12 cellular contexts compared by ENCODE assay signal in the genomic region with DNA sequence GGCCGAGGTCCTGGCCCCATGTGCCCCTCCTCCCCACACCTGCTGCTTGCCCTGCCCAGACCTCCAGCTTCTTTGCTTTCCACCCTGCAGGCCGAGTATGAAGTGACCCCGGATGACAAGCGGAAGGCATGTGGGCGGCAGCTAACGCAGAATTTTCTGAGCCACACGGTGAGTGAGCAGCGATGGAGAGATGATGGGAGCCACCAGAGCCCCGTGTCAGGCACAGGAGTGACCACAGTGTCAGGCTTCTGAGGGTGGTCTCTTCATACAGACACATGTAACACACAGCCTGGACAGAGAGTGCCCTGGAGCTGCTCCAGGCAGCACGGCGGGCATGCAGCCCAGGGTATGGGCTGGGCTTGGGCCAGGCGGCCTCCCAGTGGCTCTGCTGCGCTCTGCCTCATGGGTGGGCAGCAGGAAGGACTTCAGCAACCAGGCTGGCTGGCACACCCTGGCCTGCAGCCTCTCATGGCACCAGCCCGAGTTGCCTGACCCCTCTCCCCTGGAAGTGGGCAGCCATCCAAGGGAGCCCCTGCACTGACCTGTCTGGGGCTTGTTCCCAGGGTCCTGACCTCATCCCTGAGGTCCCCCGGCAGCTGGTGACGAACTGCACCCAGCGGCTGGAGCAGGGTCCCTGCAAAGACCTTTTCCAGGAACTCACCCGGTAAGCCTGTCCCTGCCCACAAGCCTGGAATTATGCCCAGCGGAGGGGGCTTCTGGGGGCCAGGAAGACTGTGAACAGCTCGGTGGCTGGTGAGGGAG. TPM values are rescaled to one million over a fixed set of nuclear protein-coding genes. Genes with fewer than 3 reads are reported as not detected.
DNase-seq lines count a peak whose midpoint lies in the region; ATAC-seq and TF ChIP-seq lines count a peak whose summit lies in the region.
"Had no signal": no experiment of that assay in that cellular context is flagged by ENCODE, and none has a peak within 500 bp of the region (broad histone marks: within the 10 kb centered on the region; RNA-seq: fewer than 3 reads in every experiment).

No MANE protein-coding gene starts in this region.

- H3K4me3 ChIP-seq in esophagus muscularis mucosa, result no peak overlapping the region
- H3K4me3 ChIP-seq: tibial artery had no signal

- no peak for TF ChIP-seq EP300 in esophagus muscularis mucosa (IDR thresholded peaks at IDR 0.05)

- peak; percentile 8 for ATAC-seq in GM18519 (IDR thresholded peaks at IDR 0.05; ENCODE audit: low FRiP score, unreplicated experiment)
- peak; percentile 81 for ATAC-seq in Right ventricle myocardium superior (ENCODE audit: poor library complexity)
- ATAC-seq in HG02840 (IDR thresholded peaks at IDR 0.05; ENCODE audit: low FRiP score, unreplicated experiment), result no peak

- peak overlapping the region in 2 of 4 donors; percentile 21 to 36 for H3K27ac ChIP-seq in esophagus muscularis mucosa (replicated peaks in 1 of 4)
- H3K27ac ChIP-seq: tibial artery had no signal

- WGBS in esophagus muscularis mucosa, result 71% methylated on average over 15 of the region's 20 CpGs

- H3K36me3 ChIP-seq in esophagus muscularis mucosa, result peaks cover 46 to 78% (median 70%) of the 10 kb centered on the region in 4 donors

- H3K27me3 ChIP-seq in esophagus muscularis mucosa, result no peaks in the 10 kb centered on the region
- H3K27me3 ChIP-seq: tibial artery had no signal

- peak; percentile 80 for DNase-seq in activated CD4-positive, alpha-beta T cell treated with anti-CD3 and anti-CD28 coated beads for 48 hours
- peak; percentile 71 for DNase-seq in Right ventricle myocardium superior
- peak; percentile 72 for DNase-seq in stimulated activated CD4-positive, alpha-beta T cell treated with anti-CD3 and anti-CD28 coated beads, Interleukin-4, amount 100 ng/mL, for 24 hours
- no peak for DNase-seq in AG08396 (ENCODE audit: low spot score)
- no peak for DNase-seq in esophagus muscularis mucosa (ENCODE audit: extremely low spot score)
- no peak for DNase-seq in germinal center (ENCODE audit: low spot score)
- DNase-seq: cerebellar nuclear complex, GDM1, NCI-H526, tibial artery had no signal

- TF ChIP-seq POLR2A in esophagus muscularis mucosa (IDR thresholded peaks at IDR 0.05; ENCODE audit: low read depth), result no peak

- H3K4me1 ChIP-seq in esophagus muscularis mucosa, result peaks cover 37 to 54% (median 51%) of the 10 kb centered on the region in 4 donors

- no peaks in the 10 kb centered on the region for H3K9me3 ChIP-seq in esophagus muscularis mucosa
- H3K9me3 ChIP-seq: tibial artery had no signal

- no peak for TF ChIP-seq CTCF in esophagus muscularis mucosa (IDR thresholded peaks at IDR 0.05)

- intact Hi-C loops in Right ventricle myocardium superior (cut with DNase I), result no loop called here
- intact Hi-C loops in esophagus muscularis mucosa (cut with DNase I), result no loop called here

RNA-seq across cellular contexts. Expression of a gene that starts 5.8 kb away (rescaled TPM):
- total RNA-seq in Right ventricle myocardium superior (16.0 TPM), esophagus muscularis mucosa (10 to 100 TPM; 29.1 to 44.7 (median 36.3) TPM)

RNA-seq across cellular contexts. Expression of a gene that starts 14.3 kb away (rescaled TPM):
- 0.59 TPM for total RNA-seq in Right ventricle myocardium superior
- total RNA-seq in esophagus muscularis mucosa, result 1 to 10 TPM in 2 of 4 donors, under 1 TPM in 2; 0.42 to 2.5 (median 1.6) TPM

RNA-seq across cellular contexts. Expression of a gene that starts 23.0 kb away (rescaled TPM):
- not detected for total RNA-seq in Right ventricle myocardium superior
- total RNA-seq in esophagus muscularis mucosa, result under 1 TPM in 1 of 4 donors, not detected in 3; 0.17 TPM

RNA-seq across cellular contexts. Expression of a gene that starts 31.9 kb away (rescaled TPM):
- total RNA-seq in Right ventricle myocardium superior (not detected), esophagus muscularis mucosa (not detected)

RNA-seq across cellular contexts. Expression of a gene that starts 41.1 kb away (rescaled TPM):
- total RNA-seq in Right ventricle myocardium superior, result 24.2 TPM
- total RNA-seq in esophagus muscularis mucosa, result 100 to 1,000 TPM in 3 of 4 donors, 10 to 100 TPM in 1; 92.2 to 160 (median 130) TPM

Comparison
In these comparisons a context has a peak if more than half of its experiments do, and no peak if none do; other contexts are left out.
1. DNase-seq: peak in activated CD4-positive, alpha-beta T cell treated with anti-CD3 and anti-CD28 coated beads for 48 hours (single experiment), Right ventricle myocardium superior (single experiment) and stimulated activated CD4-positive, alpha-beta T cell treated with anti-CD3 and anti-CD28 coated beads, Interleukin-4, amount 100 ng/mL, for 24 hours (single experiment); none in AG08396 (single experiment), esophagus muscularis mucosa (single experiment) and germinal center (single experiment).